Comparison of ENCODE assay signal across 25 cellular contexts in the genomic region with DNA sequence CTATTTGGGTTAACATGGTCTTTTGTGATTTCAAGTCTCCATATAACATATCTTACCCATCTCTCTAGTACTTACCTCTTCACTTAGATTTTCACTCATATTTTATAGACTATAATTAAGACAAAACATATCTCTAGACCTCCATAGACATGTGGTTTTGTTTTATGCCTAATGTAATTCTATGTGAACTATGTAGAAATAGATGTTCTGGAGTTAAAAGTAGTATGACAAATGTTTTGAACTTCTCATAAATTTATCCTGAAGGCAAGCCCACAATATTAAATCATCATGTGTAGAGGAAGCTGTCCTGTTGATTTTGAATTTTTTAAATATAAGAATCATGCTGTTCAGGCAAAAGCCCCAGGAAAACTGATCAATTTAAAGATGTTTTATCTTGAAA.
DNase-seq lines count a peak whose midpoint lies in the region; ATAC-seq, FAIRE-seq and TF ChIP-seq lines count a peak whose summit lies in the region.
"Had no signal": no experiment of that assay in that cellular context is flagged by ENCODE, and none has a peak within 500 bp of the region (broad histone marks: within the 10 kb centered on the region; RNA-seq: fewer than 3 reads in every experiment).

No MANE protein-coding gene starts in this region.

- H3K4me2 ChIP-seq in OCI-LY7 (ENCODE audit: low read length) (no peak overlapping the region), osteoblast (ENCODE audit: insufficient read depth, low read length) (no peak overlapping the region)
- H3K4me2 ChIP-seq: BLaER1 treated with 17β-estradiol and CSF1 and Interleukin-3, amounts not matched to agents 10 nM and 100 nM had no signal

- H3K4me3 ChIP-seq in SK-N-MC, result peak overlapping the region; percentile 3; the same call in 1 of the 2 replicates
- no peak overlapping the region for H3K4me3 ChIP-seq in OCI-LY7 (ENCODE audit: low read depth, low read length, poor library complexity, severe bottlenecking)
- no peak overlapping the region for H3K4me3 ChIP-seq in osteoblast (ENCODE audit: insufficient read depth, low read length)
- H3K4me3 ChIP-seq: BLaER1 treated with 17β-estradiol and CSF1 and Interleukin-3, amounts not matched to agents 10 nM and 100 nM; GM12878 had no signal

- no peaks in the 10 kb centered on the region for H3K4me1 Mint-ChIP-seq in CD4-positive, alpha-beta T cell (ENCODE audit: low read depth)
- H3K4me1 Mint-ChIP-seq: B cell; CD4-positive, alpha-beta memory T cell; CD8-positive, alpha-beta memory T cell had no signal

- no peak for TF ChIP-seq CTCF in OCI-LY7 (conservative IDR thresholded peaks at IDR 0.05; ENCODE audit: low read length)
- TF ChIP-seq CTCF in osteoblast (IDR thresholded peaks at IDR 0.05; ENCODE audit: extremely low read depth, low read depth, low read length), result no peak
- TF ChIP-seq CTCF in CD4-positive, alpha-beta T cell (IDR thresholded peaks at IDR 0.05), result no peak

- no peak overlapping the region for H2AFZ ChIP-seq in OCI-LY7 (ENCODE audit: low read length)
- no peak overlapping the region for H2AFZ ChIP-seq in osteoblast (ENCODE audit: low read length)

- H3K9me3 ChIP-seq in SK-N-MC (ENCODE audit: low read depth, low read length) (no peaks in the 10 kb centered on the region), OCI-LY7 (ENCODE audit: low read length) (no peaks in the 10 kb centered on the region), osteoblast (ENCODE audit: low read depth, low read length) (no peaks in the 10 kb centered on the region)
- H3K9me3 ChIP-seq in CD4-positive, alpha-beta T cell (ENCODE audit: control insufficient read depth, low read length), result no peaks in the 10 kb centered on the region

- peak; percentile 79 for ATAC-seq in SK-N-SH treated with all-trans-retinoic acid at 6 μM for 48 hours
- no peak for ATAC-seq in CD4-positive, alpha-beta T cell (ENCODE audit: poor library complexity)
- ATAC-seq: GM12878 had no signal

- H3K9ac ChIP-seq in SK-N-MC (ENCODE audit: insufficient read length), result no peak overlapping the region
- H3K9ac ChIP-seq: BLaER1 treated with 17β-estradiol and CSF1 and Interleukin-3, amounts not matched to agents 10 nM and 100 nM had no signal

- H3K9me2 ChIP-seq in OCI-LY7 (ENCODE audit: insufficient read depth, low read length), result no peaks in the 10 kb centered on the region

- no peaks in the 10 kb centered on the region for H3K79me2 ChIP-seq in OCI-LY7 (ENCODE audit: insufficient read depth, low read depth, low read length)
- H3K79me2 ChIP-seq in osteoblast (ENCODE audit: insufficient read depth, low read length), result no peaks in the 10 kb centered on the region

- intact Hi-C loops in OCI-LY7 (cut with micrococcal nuclease; ENCODE audit: unreplicated experiment), result no loop called here
- intact Hi-C loops in CD4-positive, alpha-beta T cell (cut with DNase I, micrococcal nuclease), result no loop called here

- H3K9me3 Mint-ChIP-seq in CD4-positive, alpha-beta T cell, result peaks cover 4% of the 10 kb centered on the region

- no peaks in the 10 kb centered on the region for H3K27me3 ChIP-seq in osteoblast (ENCODE audit: insufficient read depth, low read length)
- H3K27me3 ChIP-seq in CD4-positive, alpha-beta T cell (ENCODE audit: control insufficient read depth, insufficient read depth, low read length), result no peaks in the 10 kb centered on the region
- H3K27me3 ChIP-seq: BLaER1 treated with 17β-estradiol and CSF1 and Interleukin-3, amounts not matched to agents 10 nM and 100 nM had no signal

- no peak for FAIRE-seq in GM19239 (lab: Jason Lieb, UNC)
- FAIRE-seq: A204.1, GM12878, GM12892, GM18507 had no signal

- H3K36me3 ChIP-seq in SK-N-MC (ENCODE audit: insufficient read depth, low read length), result no peaks in the 10 kb centered on the region
- no peaks in the 10 kb centered on the region for H3K36me3 ChIP-seq in OCI-LY7 (ENCODE audit: insufficient read depth, low read length)
- H3K36me3 ChIP-seq in osteoblast (ENCODE audit: insufficient read depth, low read length), result no peaks in the 10 kb centered on the region

- no peak overlapping the region for H3K4me3 Mint-ChIP-seq in CD4-positive, alpha-beta T cell
- H3K4me3 Mint-ChIP-seq: B cell; CD4-positive, alpha-beta memory T cell; CD8-positive, alpha-beta memory T cell had no signal

- POLR2A ChIA-PET in OCI-LY7 (lab: Charles Lee), result interaction anchor here (1.2 kb wide), 1 partner anchor 26 kb away, joined by 3 read pairs; no protein-coding TSS in a partner anchor
- POLR2A ChIA-PET in CD4-positive, alpha-beta T cell (lab: Charles Lee), result no interaction called here

- H4K20me1 ChIP-seq in OCI-LY7 (ENCODE audit: insufficient read depth, low read length), result no peaks in the 10 kb centered on the region
- H4K20me1 ChIP-seq in osteoblast (ENCODE audit: insufficient read depth, low read length), result no peaks in the 10 kb centered on the region
- H4K20me1 ChIP-seq: BLaER1 treated with 17β-estradiol and CSF1 and Interleukin-3, amounts not matched to agents 10 nM and 100 nM had no signal

- H3K27me3 Mint-ChIP-seq in CD4-positive, alpha-beta T cell, result no peaks in the 10 kb centered on the region
- H3K27me3 Mint-ChIP-seq: B cell; CD4-positive, alpha-beta memory T cell; CD8-positive, alpha-beta memory T cell had no signal

- CTCF ChIA-PET in OCI-LY7 (lab: Charles Lee; ENCODE audit: unreplicated experiment), result no interaction called here
- CTCF ChIA-PET in CD4-positive, alpha-beta T cell (lab: Charles Lee), result no interaction called here

- H3K4me1 ChIP-seq in OCI-LY7 (ENCODE audit: insufficient read depth, low read length, poor library complexity, severe bottlenecking) (no peaks in the 10 kb centered on the region), osteoblast (ENCODE audit: insufficient read depth, low read length) (no peaks in the 10 kb centered on the region)

- no TSS peak for BruUV-seq in OCI-LY7 (replicated peaks; lab: Mats Ljungman, UMichigan)

- no peaks in the 10 kb centered on the region for H3K36me3 Mint-ChIP-seq in CD4-positive, alpha-beta T cell (ENCODE audit: low read depth)
- H3K36me3 Mint-ChIP-seq: CD4-positive, alpha-beta memory T cell; CD8-positive, alpha-beta memory T cell had no signal

- peak; percentile 34 for DNase-seq in SK-N-MC (ENCODE audit: low read depth, low spot score)
- peak; percentile 1 for DNase-seq in fibroblast of gingiva (ENCODE audit: low read depth)
- no peak for DNase-seq in OCI-LY7 (ENCODE audit: low spot score)
- no peak for DNase-seq in osteoblast (ENCODE audit: insufficient read length, low spot score, missing footprints)
- no peak for DNase-seq in GM19239 (ENCODE audit: insufficient read length, low spot score)
- DNase-seq in CD4-positive, alpha-beta T cell, result no peak
- DNase-seq: 8988T; AML-193; CD4-positive, alpha-beta memory T cell; CD8-positive, alpha-beta memory T cell; DMS 273 treated with DMSO at 0.1 percent for 48 hours; DMS153; DMS53; DMS79; DND-41; EL; GDM1 had no signal

- no peak overlapping the region for H3K27ac Mint-ChIP-seq in CD4-positive, alpha-beta T cell
- H3K27ac Mint-ChIP-seq: B cell; CD4-positive, alpha-beta memory T cell; CD8-positive, alpha-beta memory T cell had no signal

- H3K27ac ChIP-seq in SK-N-MC, result peak overlapping the region; percentile 52; the same call in 1 of the 2 replicates
- H3K27ac ChIP-seq in OCI-LY7 (ENCODE audit: low read depth, low read length, poor library complexity, severe bottlenecking), result no peak overlapping the region
- H3K27ac ChIP-seq in osteoblast (ENCODE audit: low read depth, low read length), result no peak overlapping the region
- H3K27ac ChIP-seq in CD4-positive, alpha-beta T cell (ENCODE audit: low read depth, low read length), result no peak overlapping the region
- H3K27ac ChIP-seq: BLaER1 treated with 17β-estradiol and CSF1 and Interleukin-3, amounts not matched to agents 10 nM and 100 nM; C4-2B had no signal

TF ChIP-seq in SK-N-SH treated with all-trans-retinoic acid at 6 μM for 48 hours, 23 proteins besides CTCF, POLR2A, EP300 and RAD21 (continues in another document):
- no peak for TF ChIP-seq BACH2 (CRISPR knock-in tag; IDR thresholded peaks at IDR 0.05; ENCODE audit: borderline replicate concordance)
- TF ChIP-seq TCF4 (CRISPR knock-in tag; IDR thresholded peaks at IDR 0.05; ENCODE audit: borderline replicate concordance), result peak; percentile 61; the same call in 1 of the 2 replicates
- TF ChIP-seq, protein P1, sequence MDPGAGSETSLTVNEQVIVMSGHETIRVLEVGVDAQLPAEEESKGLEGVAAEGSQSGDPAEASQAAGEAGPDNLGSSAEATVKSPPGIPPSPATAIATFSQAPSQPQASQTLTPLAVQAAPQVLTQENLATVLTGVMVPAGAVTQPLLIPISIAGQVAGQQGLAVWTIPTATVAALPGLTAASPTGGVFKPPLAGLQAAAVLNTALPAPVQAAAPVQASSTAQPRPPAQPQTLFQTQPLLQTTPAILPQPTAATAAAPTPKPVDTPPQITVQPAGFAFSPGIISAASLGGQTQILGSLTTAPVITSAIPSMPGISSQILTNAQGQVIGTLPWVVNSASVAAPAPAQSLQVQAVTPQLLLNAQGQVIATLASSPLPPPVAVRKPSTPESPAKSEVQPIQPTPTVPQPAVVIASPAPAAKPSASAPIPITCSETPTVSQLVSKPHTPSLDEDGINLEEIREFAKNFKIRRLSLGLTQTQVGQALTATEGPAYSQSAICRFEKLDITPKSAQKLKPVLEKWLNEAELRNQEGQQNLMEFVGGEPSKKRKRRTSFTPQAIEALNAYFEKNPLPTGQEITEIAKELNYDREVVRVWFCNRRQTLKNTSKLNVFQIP (CRISPR knock-in tag; IDR thresholded peaks at IDR 0.05; ENCODE audit: borderline replicate concordance, low read depth), result no peak
- no peak for TF ChIP-seq ESRRG (CRISPR knock-in tag; IDR thresholded peaks at IDR 0.05)
- TF ChIP-seq, protein P2, sequence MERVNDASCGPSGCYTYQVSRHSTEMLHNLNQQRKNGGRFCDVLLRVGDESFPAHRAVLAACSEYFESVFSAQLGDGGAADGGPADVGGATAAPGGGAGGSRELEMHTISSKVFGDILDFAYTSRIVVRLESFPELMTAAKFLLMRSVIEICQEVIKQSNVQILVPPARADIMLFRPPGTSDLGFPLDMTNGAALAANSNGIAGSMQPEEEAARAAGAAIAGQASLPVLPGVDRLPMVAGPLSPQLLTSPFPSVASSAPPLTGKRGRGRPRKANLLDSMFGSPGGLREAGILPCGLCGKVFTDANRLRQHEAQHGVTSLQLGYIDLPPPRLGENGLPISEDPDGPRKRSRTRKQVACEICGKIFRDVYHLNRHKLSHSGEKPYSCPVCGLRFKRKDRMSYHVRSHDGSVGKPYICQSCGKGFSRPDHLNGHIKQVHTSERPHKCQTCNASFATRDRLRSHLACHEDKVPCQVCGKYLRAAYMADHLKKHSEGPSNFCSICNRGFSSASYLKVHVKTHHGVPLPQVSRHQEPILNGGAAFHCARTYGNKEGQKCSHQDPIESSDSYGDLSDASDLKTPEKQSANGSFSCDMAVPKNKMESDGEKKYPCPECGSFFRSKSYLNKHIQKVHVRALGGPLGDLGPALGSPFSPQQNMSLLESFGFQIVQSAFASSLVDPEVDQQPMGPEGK (CRISPR knock-in tag; IDR thresholded peaks at IDR 0.05; ENCODE audit: borderline replicate concordance), result 0 out of 2 replicates have a peak, but pooled peaks have one; percentile 36

Comparison
In these comparisons a context has a peak if more than half of its experiments do, and no peak if none do; other contexts are left out.
1. DNase-seq: peak in SK-N-MC (single experiment) and fibroblast of gingiva (single experiment); none in OCI-LY7 (single experiment), osteoblast (single experiment), GM19239 (single experiment) and CD4-positive, alpha-beta T cell (0 of 10).